ENCODE assay signal across 1 cellular context in the genomic region with DNA sequence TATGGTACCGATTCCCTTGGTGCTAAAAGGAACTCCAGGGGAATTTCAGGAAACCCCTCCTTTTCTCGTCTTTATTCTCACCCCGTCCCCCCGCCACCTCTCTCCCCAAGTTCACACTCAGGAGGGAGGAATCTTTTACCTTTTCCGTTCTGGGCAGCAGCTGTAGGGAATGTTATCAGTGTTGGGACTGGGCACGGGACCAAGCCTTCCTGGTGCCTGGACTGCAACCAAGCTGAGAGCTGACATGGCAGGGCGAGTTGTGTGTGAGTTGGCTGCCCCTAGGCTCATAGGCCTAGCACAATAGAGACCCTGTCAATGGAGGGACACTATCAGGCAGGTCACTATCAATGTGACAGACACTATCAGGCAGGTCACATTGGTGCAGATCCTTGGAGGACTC.
TF ChIP-seq lines count a peak whose summit lies in the region.

No MANE protein-coding gene starts in this region.

TF ChIP-seq in H1, 55 proteins besides CTCF, POLR2A, EP300 and RAD21 (continued from another document):
- TF ChIP-seq, protein P1, sequence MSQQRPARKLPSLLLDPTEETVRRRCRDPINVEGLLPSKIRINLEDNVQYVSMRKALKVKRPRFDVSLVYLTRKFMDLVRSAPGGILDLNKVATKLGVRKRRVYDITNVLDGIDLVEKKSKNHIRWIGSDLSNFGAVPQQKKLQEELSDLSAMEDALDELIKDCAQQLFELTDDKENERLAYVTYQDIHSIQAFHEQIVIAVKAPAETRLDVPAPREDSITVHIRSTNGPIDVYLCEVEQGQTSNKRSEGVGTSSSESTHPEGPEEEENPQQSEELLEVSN (IDR thresholded peaks at IDR 0.05): no peak
- TF ChIP-seq, protein P2, sequence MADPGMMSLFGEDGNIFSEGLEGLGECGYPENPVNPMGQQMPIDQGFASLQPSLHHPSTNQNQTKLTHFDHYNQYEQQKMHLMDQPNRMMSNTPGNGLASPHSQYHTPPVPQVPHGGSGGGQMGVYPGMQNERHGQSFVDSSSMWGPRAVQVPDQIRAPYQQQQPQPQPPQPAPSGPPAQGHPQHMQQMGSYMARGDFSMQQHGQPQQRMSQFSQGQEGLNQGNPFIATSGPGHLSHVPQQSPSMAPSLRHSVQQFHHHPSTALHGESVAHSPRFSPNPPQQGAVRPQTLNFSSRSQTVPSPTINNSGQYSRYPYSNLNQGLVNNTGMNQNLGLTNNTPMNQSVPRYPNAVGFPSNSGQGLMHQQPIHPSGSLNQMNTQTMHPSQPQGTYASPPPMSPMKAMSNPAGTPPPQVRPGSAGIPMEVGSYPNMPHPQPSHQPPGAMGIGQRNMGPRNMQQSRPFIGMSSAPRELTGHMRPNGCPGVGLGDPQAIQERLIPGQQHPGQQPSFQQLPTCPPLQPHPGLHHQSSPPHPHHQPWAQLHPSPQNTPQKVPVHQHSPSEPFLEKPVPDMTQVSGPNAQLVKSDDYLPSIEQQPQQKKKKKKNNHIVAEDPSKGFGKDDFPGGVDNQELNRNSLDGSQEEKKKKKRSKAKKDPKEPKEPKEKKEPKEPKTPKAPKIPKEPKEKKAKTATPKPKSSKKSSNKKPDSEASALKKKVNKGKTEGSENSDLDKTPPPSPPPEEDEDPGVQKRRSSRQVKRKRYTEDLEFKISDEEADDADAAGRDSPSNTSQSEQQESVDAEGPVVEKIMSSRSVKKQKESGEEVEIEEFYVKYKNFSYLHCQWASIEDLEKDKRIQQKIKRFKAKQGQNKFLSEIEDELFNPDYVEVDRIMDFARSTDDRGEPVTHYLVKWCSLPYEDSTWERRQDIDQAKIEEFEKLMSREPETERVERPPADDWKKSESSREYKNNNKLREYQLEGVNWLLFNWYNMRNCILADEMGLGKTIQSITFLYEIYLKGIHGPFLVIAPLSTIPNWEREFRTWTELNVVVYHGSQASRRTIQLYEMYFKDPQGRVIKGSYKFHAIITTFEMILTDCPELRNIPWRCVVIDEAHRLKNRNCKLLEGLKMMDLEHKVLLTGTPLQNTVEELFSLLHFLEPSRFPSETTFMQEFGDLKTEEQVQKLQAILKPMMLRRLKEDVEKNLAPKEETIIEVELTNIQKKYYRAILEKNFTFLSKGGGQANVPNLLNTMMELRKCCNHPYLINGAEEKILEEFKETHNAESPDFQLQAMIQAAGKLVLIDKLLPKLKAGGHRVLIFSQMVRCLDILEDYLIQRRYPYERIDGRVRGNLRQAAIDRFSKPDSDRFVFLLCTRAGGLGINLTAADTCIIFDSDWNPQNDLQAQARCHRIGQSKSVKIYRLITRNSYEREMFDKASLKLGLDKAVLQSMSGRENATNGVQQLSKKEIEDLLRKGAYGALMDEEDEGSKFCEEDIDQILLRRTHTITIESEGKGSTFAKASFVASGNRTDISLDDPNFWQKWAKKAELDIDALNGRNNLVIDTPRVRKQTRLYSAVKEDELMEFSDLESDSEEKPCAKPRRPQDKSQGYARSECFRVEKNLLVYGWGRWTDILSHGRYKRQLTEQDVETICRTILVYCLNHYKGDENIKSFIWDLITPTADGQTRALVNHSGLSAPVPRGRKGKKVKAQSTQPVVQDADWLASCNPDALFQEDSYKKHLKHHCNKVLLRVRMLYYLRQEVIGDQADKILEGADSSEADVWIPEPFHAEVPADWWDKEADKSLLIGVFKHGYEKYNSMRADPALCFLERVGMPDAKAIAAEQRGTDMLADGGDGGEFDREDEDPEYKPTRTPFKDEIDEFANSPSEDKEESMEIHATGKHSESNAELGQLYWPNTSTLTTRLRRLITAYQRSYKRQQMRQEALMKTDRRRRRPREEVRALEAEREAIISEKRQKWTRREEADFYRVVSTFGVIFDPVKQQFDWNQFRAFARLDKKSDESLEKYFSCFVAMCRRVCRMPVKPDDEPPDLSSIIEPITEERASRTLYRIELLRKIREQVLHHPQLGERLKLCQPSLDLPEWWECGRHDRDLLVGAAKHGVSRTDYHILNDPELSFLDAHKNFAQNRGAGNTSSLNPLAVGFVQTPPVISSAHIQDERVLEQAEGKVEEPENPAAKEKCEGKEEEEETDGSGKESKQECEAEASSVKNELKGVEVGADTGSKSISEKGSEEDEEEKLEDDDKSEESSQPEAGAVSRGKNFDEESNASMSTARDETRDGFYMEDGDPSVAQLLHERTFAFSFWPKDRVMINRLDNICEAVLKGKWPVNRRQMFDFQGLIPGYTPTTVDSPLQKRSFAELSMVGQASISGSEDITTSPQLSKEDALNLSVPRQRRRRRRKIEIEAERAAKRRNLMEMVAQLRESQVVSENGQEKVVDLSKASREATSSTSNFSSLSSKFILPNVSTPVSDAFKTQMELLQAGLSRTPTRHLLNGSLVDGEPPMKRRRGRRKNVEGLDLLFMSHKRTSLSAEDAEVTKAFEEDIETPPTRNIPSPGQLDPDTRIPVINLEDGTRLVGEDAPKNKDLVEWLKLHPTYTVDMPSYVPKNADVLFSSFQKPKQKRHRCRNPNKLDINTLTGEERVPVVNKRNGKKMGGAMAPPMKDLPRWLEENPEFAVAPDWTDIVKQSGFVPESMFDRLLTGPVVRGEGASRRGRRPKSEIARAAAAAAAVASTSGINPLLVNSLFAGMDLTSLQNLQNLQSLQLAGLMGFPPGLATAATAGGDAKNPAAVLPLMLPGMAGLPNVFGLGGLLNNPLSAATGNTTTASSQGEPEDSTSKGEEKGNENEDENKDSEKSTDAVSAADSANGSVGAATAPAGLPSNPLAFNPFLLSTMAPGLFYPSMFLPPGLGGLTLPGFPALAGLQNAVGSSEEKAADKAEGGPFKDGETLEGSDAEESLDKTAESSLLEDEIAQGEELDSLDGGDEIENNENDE (IDR thresholded peaks at IDR 0.05; ENCODE audit: insufficient replicate concordance, low read length): no peak
- no peak for TF ChIP-seq KDM5A (IDR thresholded peaks at IDR 0.05; ENCODE audit: low read length)
- no peak for TF ChIP-seq RXRA (IDR thresholded peaks at IDR 0.05; ENCODE audit: insufficient read depth, low read depth, low read length)
- TF ChIP-seq NRF1 (IDR thresholded peaks at IDR 0.05; ENCODE audit: low read depth, low read length): no peak
